Comparison of ENCODE assay signal across 16 cellular contexts in genomic region chr6:11439017-11439420, GRCh38.
A peak's percentile ranks its signal among the peaks of the same experiment; 100 is the strongest.
DNase-seq lines count a peak whose midpoint lies in the region; ATAC-seq and TF ChIP-seq lines count a peak whose summit lies in the region.
"Had no signal": no experiment of that assay in that cellular context is flagged by ENCODE, and none has a peak within 500 bp of the region (broad histone marks: within the 10 kb centered on the region; RNA-seq: fewer than 3 reads in every experiment).

No MANE protein-coding gene starts in this region.

- POLR2A ChIA-PET in activated CD8-positive, alpha-beta T cell treated with anti-CD3 and anti-CD28 coated beads for 36 hours (lab: Charles Lee) = interaction anchor here (0.7 kb wide), 2 partner anchors 20 to 26 kb away, joined by 3 read pairs; no protein-coding TSS in a partner anchor

- H3K27ac ChIP-seq in right cardiac atrium (ENCODE audit: low read length) (no peak overlapping the region), thyroid gland (peak overlapping the region in 2 of 3 donors; percentile 53 to 62)
- H3K27ac ChIP-seq: PC-9 had no signal

- TF ChIP-seq POLR2A in thyroid gland (IDR thresholded peaks at IDR 0.05) = no peak

- H3K27me3 Mint-ChIP-seq in activated CD8-positive, alpha-beta T cell treated with anti-CD3 and anti-CD28 coated beads for 36 hours = no peaks in the 10 kb centered on the region

- 26% methylated on average over 2 of the region's 2 CpGs for WGBS in right cardiac atrium
- 32 to 33% methylated on average over 2 of the region's 2 CpGs for WGBS in thyroid gland, 2 donors

- no peaks in the 10 kb centered on the region for H3K36me3 ChIP-seq in thyroid gland
- H3K36me3 ChIP-seq: HAP-1 had no signal

- H3K4me1 ChIP-seq in right cardiac atrium (ENCODE audit: control insufficient read depth, insufficient read depth, low read length) (peaks cover 4% of the 10 kb centered on the region), thyroid gland (peaks cover 6 to 39% of the 10 kb centered on the region in 2 donors)

- ATAC-seq in activated CD8-positive, alpha-beta T cell treated with anti-CD3 and anti-CD28 coated beads for 36 hours = peak; percentile 42
- ATAC-seq in right cardiac atrium (peak; percentile 58 to 86), HG02642 (IDR thresholded peaks at IDR 0.05; ENCODE audit: poor library complexity, unreplicated experiment) (no peak)
- ATAC-seq: HepG2 had no signal

- H3K9me3 ChIP-seq in right cardiac atrium (ENCODE audit: control insufficient read depth, low read length) (no peaks in the 10 kb centered on the region), thyroid gland (no peaks in the 10 kb centered on the region)
- H3K9me3 ChIP-seq: HAP-1 had no signal

- intact Hi-C loops in activated CD8-positive, alpha-beta T cell treated with anti-CD3 and anti-CD28 coated beads for 36 hours (cut with micrococcal nuclease) = no loop called here
- intact Hi-C loops in right cardiac atrium (cut with DNase I) (loop anchor here in 1 of 4 donors (10.0 kb wide), 1 partner anchor 74 kb away; no protein-coding TSS in a partner anchor), thyroid gland (cut with DNase I) (no loop called here)

- H3K27me3 ChIP-seq in right cardiac atrium (ENCODE audit: control insufficient read depth, insufficient read depth) (no peaks in the 10 kb centered on the region), thyroid gland (no peaks in the 10 kb centered on the region)

- CTCF ChIA-PET in activated CD8-positive, alpha-beta T cell treated with anti-CD3 and anti-CD28 coated beads for 36 hours (lab: Charles Lee) = interaction anchor here (1.6 kb wide), 1 partner anchor 57 kb away, joined by 3 read pairs; no protein-coding TSS in a partner anchor

- peaks cover 5% of the 10 kb centered on the region for H3K9me3 Mint-ChIP-seq in activated CD8-positive, alpha-beta T cell treated with anti-CD3 and anti-CD28 coated beads for 36 hours

- TF ChIP-seq CTCF in activated CD8-positive, alpha-beta T cell treated with anti-CD3 and anti-CD28 coated beads for 36 hours (IDR thresholded peaks at IDR 0.05) = no peak
- no peak for TF ChIP-seq CTCF in thyroid gland (IDR thresholded peaks at IDR 0.05)

- H3K36me3 Mint-ChIP-seq in activated CD8-positive, alpha-beta T cell treated with anti-CD3 and anti-CD28 coated beads for 36 hours (ENCODE audit: low read depth) = no peaks in the 10 kb centered on the region

- H3K4me1 Mint-ChIP-seq in activated CD8-positive, alpha-beta T cell treated with anti-CD3 and anti-CD28 coated beads for 36 hours (ENCODE audit: low read depth) = peaks cover 16% of the 10 kb centered on the region

- H3K4me3 ChIP-seq in right cardiac atrium (ENCODE audit: low read length) (no peak overlapping the region), thyroid gland (replicated peaks in 1 of 3) (no peak overlapping the region)
- H3K4me3 ChIP-seq: HAP-1, PC-9 had no signal

- H3K27ac Mint-ChIP-seq in activated CD8-positive, alpha-beta T cell treated with anti-CD3 and anti-CD28 coated beads for 36 hours = peak overlapping the region; percentile 56

- peak; percentile 17 for DNase-seq in SKM-1 treated with dmso at 0.1 percent for 144 hours (lab: John Stamatoyannopoulos, UW; ENCODE audit: unreplicated experiment)
- no peak for DNase-seq in SKM-1 (lab: John Stamatoyannopoulos, UW; ENCODE audit: unreplicated experiment)
- DNase-seq in activated CD8-positive, alpha-beta T cell treated with anti-CD3 and anti-CD28 coated beads for 36 hours = no peak
- no peak for DNase-seq in right cardiac atrium
- no peak for DNase-seq in thyroid gland
- no peak for DNase-seq in SW480 (ENCODE audit: low spot score)
- no peak for DNase-seq in NCI-H1092 (lab: John Stamatoyannopoulos, UW)
- DNase-seq: activated CD4-positive, alpha-beta T cell treated with anti-CD3 and anti-CD28 coated beads for 1 hour; activated T-cell treated with anti-CD3 and anti-CD28 coated beads for 4 hours; NCI-H1417 treated with DMSO at 0.1 percent for 48 hours; NCI-H524; PC-9; SW 1271 had no signal

- H3K4me3 Mint-ChIP-seq in activated CD8-positive, alpha-beta T cell treated with anti-CD3 and anti-CD28 coated beads for 36 hours = no peak overlapping the region
